Comparison of ENCODE assay signal across 26 cellular contexts in genomic region chr17:46833840-46834208, GRCh38. TPM values are rescaled to one million over a fixed set of nuclear protein-coding genes. Genes with fewer than 3 reads are reported as not detected.
A peak's percentile ranks its signal among the peaks of the same experiment; 100 is the strongest.
DNase-seq lines count a peak whose midpoint lies in the region; ATAC-seq, FAIRE-seq and TF ChIP-seq lines count a peak whose summit lies in the region.
"Had no signal": no experiment of that assay in that cellular context is flagged by ENCODE, and none has a peak within 500 bp of the region (broad histone marks: within the 10 kb centered on the region; RNA-seq: fewer than 3 reads in every experiment).

No MANE protein-coding gene starts in this region.

- H3K9me3 ChIP-seq in HEK293 (ENCODE audit: control insufficient read depth, insufficient read depth, low read depth, low read length) (no peaks in the 10 kb centered on the region), mesodermal cell (ENCODE audit: control insufficient read depth, low read length) (no peaks in the 10 kb centered on the region)
- H3K9me3 ChIP-seq: BE2C, Caco-2 had no signal

- DNase-seq in WTC11 (ENCODE audit: low spot score): no peak
- DNase-seq in dorsolateral prefrontal cortex: no peak
- DNase-seq in RCC 7860 (ENCODE audit: low spot score): no peak
- no peak for DNase-seq in DMS153 (lab: John Stamatoyannopoulos, UW)
- DNase-seq in stimulated activated CD4-positive, alpha-beta T cell treated with anti-CD3 and anti-CD28 coated beads, Interleukin-4, amount 100 ng/mL, for 4 hours: no peak
- no peak for DNase-seq in MCF 10A (ENCODE audit: unreplicated experiment)
- DNase-seq: BE2C; Caco-2; CD4-positive, CD25-positive, alpha-beta regulatory T cell; GF-D8; GOT3; Kasumi-1; NCI-H1092 treated with DMSO at 0.1 percent for 48 hours; NCI-H146; NCI-H2081; NCI-H2171 treated with DMSO at 0.1 percent for 48 hours; NCI-H446; NCI-H526 treated with DMSO at 0.1 percent for 48 hours; NK-92 treated with Interleukin-12 subunit alpha and Interleukin-12 subunit beta, amount 100 ng/mL, for 24 hours; SHP77 treated with DMSO at 0.1 percent for 48 hours had no signal

- H3K27me3 ChIP-seq in dorsolateral prefrontal cortex: no peaks in the 10 kb centered on the region
- H3K27me3 ChIP-seq: BE2C had no signal

- CTCF ChIA-PET in HEK293 (lab: Yijun Ruan, JAX): interaction anchor here (0.6 to 1.8 kb wide), 9 partner anchors 9 to 554 kb away, joined by 3 to 9 read pairs (median 4); no protein-coding TSS in a partner anchor
- CTCF ChIA-PET in WTC11 (lab: Charles Lee): interaction anchor here (0.9 to 3.1 kb wide), 9 partner anchors 8 to 108 kb away, joined by 3 to 16 read pairs (median 10); no protein-coding TSS in a partner anchor
- CTCF ChIA-PET in MCF 10A (lab: Yijun Ruan, JAX): interaction anchor here (0.6 to 1.2 kb wide), 5 partner anchors 38 to 106 kb away, joined by 3 to 6 read pairs (median 3); no protein-coding TSS in a partner anchor

- H3K36me3 Mint-ChIP-seq in WTC11 (no peaks in the 10 kb centered on the region), MCF 10A (ENCODE audit: insufficient read depth, unreplicated experiment) (no peaks in the 10 kb centered on the region)
- H3K36me3 Mint-ChIP-seq: CD4-positive, CD25-positive, alpha-beta regulatory T cell had no signal

- no peak overlapping the region for H3K4me3 ChIP-seq in HEK293 (ENCODE audit: low read depth, low read length)
- no peak overlapping the region for H3K4me3 ChIP-seq in dorsolateral prefrontal cortex
- H3K4me3 ChIP-seq in mesodermal cell (ENCODE audit: extremely low read depth, insufficient read depth, low read length, poor library complexity, severe bottlenecking): no peak overlapping the region

- no peak for TF ChIP-seq CTCF in HEK293 (tag by site-specific recombination; IDR thresholded peaks at IDR 0.05)
- TF ChIP-seq CTCF in WTC11 (IDR thresholded peaks at IDR 0.05): no peak
- no peak for TF ChIP-seq CTCF in dorsolateral prefrontal cortex (IDR thresholded peaks at IDR 0.05 in 54 of 56, conservative IDR thresholded peaks at IDR 0.05 in 2 of 56; ENCODE audit: low read depth in 1 of 56, partially characterized antibody in 56 of 56)
- no peak for TF ChIP-seq CTCF in MCF 10A (IDR thresholded peaks at IDR 0.05; ENCODE audit: unreplicated experiment)

- peaks cover 37% of the 10 kb centered on the region for H3K4me1 Mint-ChIP-seq in WTC11
- peaks cover 5% of the 10 kb centered on the region for H3K4me1 Mint-ChIP-seq in MCF 10A (ENCODE audit: insufficient read depth, unreplicated experiment)

- POLR2A ChIA-PET in HEK293 (lab: Yijun Ruan, JAX) (interaction anchor here (0.7 to 1.1 kb wide), 2 partner anchors 40 to 109 kb away, joined by 3 read pairs; no protein-coding TSS in a partner anchor), WTC11 (lab: Charles Lee) (interaction anchor here (1.1 kb wide), 1 partner anchor 41 kb away, joined by 3 read pairs; no protein-coding TSS in a partner anchor), MCF 10A (lab: Yijun Ruan, JAX) (no interaction called here)

- no peak overlapping the region for H3K4me3 Mint-ChIP-seq in WTC11
- no peak overlapping the region for H3K4me3 Mint-ChIP-seq in MCF 10A (ENCODE audit: unreplicated experiment)
- H3K4me3 Mint-ChIP-seq: CD4-positive, CD25-positive, alpha-beta regulatory T cell had no signal

- ATAC-seq in WTC11: no peak

- no peaks in the 10 kb centered on the region for H3K4me1 ChIP-seq in HEK293 (ENCODE audit: control insufficient read depth, insufficient read depth, low read length)
- peaks cover 16% of the 10 kb centered on the region for H3K4me1 ChIP-seq in mesodermal cell (ENCODE audit: control insufficient read depth, insufficient read depth, low read length, poor library complexity, severe bottlenecking)
- H3K4me1 ChIP-seq: BE2C had no signal

- 83 to 90% methylated on average over 2 of the region's 2 CpGs for WGBS in mesodermal cell (ENCODE audit: insufficient coverage in 2 of 2), 2 experiments

- intact Hi-C loops in dorsolateral prefrontal cortex (cut with DNase I): no loop called here
- intact Hi-C loops in MCF 10A (cut with micrococcal nuclease): no loop called here

- H3K27ac Mint-ChIP-seq in WTC11 (no peak overlapping the region), MCF 10A (ENCODE audit: low read depth, unreplicated experiment) (no peak overlapping the region)
- H3K27ac Mint-ChIP-seq: CD4-positive, CD25-positive, alpha-beta regulatory T cell had no signal

- H3K27me3 Mint-ChIP-seq in WTC11 (ENCODE audit: low read depth) (peaks cover 34% of the 10 kb centered on the region), MCF 10A (ENCODE audit: insufficient read depth, unreplicated experiment) (no peaks in the 10 kb centered on the region)

- H3K27ac ChIP-seq in HEK293 (ENCODE audit: extremely low read depth, low read depth, low read length) (no peak overlapping the region), dorsolateral prefrontal cortex (peak overlapping the region in 43 of 59 donors; percentile 9 to 85 (median 68)), mesodermal cell (ENCODE audit: low read depth, low read length, severe bottlenecking) (peak overlapping the region; percentile 19)

- H3K9me3 Mint-ChIP-seq in WTC11: no peaks in the 10 kb centered on the region
- no peaks in the 10 kb centered on the region for H3K9me3 Mint-ChIP-seq in MCF 10A (ENCODE audit: unreplicated experiment)
- H3K9me3 Mint-ChIP-seq: CD4-positive, CD25-positive, alpha-beta regulatory T cell had no signal

- no peak for FAIRE-seq in RCC 7860 (lab: Jason Lieb, UNC)
- FAIRE-seq: A204.1, GM12891 had no signal

- H3K36me3 ChIP-seq in HEK293 (ENCODE audit: control insufficient read depth in 2 of 2, insufficient read depth in 1 of 2, low read length in 2 of 2): no peaks in the 10 kb centered on the region
- H3K36me3 ChIP-seq in mesodermal cell (ENCODE audit: control insufficient read depth, insufficient read depth, low read length): no peaks in the 10 kb centered on the region
- H3K36me3 ChIP-seq: BE2C had no signal

- no TSS peak for BruUV-seq in MCF 10A (replicated peaks; lab: Mats Ljungman, UMichigan)

TF ChIP-seq in HEK293, 187 proteins besides CTCF, POLR2A, EP300 and RAD21:
- peak; percentile 72 for TF ChIP-seq ZNF121 (tag by site-specific recombination; IDR thresholded peaks at IDR 0.05)
- no peak for TF ChIP-seq ZNF560 (tag by site-specific recombination; IDR thresholded peaks at IDR 0.05; ENCODE audit: borderline replicate concordance)

TF ChIP-seq in WTC11, 78 proteins besides CTCF, POLR2A, EP300 and RAD21:
- TF ChIP-seq PRRX2 (CRISPR knock-in tag; IDR thresholded peaks at IDR 0.05): no peak
- TF ChIP-seq PRDM15 (CRISPR knock-in tag; IDR thresholded peaks at IDR 0.05): no peak
- TF ChIP-seq MAX (CRISPR knock-in tag; IDR thresholded peaks at IDR 0.05): no peak
- TF ChIP-seq ZNF121 (CRISPR knock-in tag; IDR thresholded peaks at IDR 0.05): peak; percentile 72; the same call in 1 of the 2 replicates
- no peak for TF ChIP-seq ZNF416 (CRISPR knock-in tag; IDR thresholded peaks at IDR 0.05)

RNA-seq across cellular contexts. Expression of gene WNT3, which starts 15.3 kb away (rescaled TPM):
- 6.5 to 14.1 TPM (median 6.7 TPM) in 3 replicates for total RNA-seq in WTC11 (2021)
- total RNA-seq in dorsolateral prefrontal cortex: 10 to 100 TPM in 87 of 120 experiments, 1 to 10 TPM in 33; 4.8 to 43.1 (median 14.3) TPM
- 17.7 TPM for polyA plus RNA-seq in mesodermal cell (2013, experiment 1 of 2)
- 14.9 TPM for polyA plus RNA-seq in mesodermal cell (2013, experiment 2 of 2)
- 2.4 and 2.9 TPM in 2 replicates for total RNA-seq in MCF 10A (2022)
- total RNA-seq: CD4-positive, CD25-positive, alpha-beta regulatory T cell had no signal
- polyA plus RNA-seq: CD4-positive, CD25-positive, alpha-beta regulatory T cell had no signal

RNA-seq across cellular contexts. Expression of gene WNT9B, which starts 17.6 kb away (rescaled TPM):
- total RNA-seq in WTC11 (2021) (0.41 to 0.87 TPM (median 0.44 TPM) in 3 replicates), dorsolateral prefrontal cortex (1 to 10 TPM in 101 of 120 experiments, under 1 TPM in 18, not detected in 1; 0.32 to 4.6 (median 1.9) TPM), MCF 10A (2022) (not detected in 2 replicates)
- 8.2 TPM for polyA plus RNA-seq in mesodermal cell (2013, experiment 1 of 2)
- 5.9 TPM for polyA plus RNA-seq in mesodermal cell (2013, experiment 2 of 2)
- total RNA-seq: Caco-2; CD4-positive, CD25-positive, alpha-beta regulatory T cell; OCI-LY7; RPMI7951 had no signal
- polyA plus RNA-seq: CD4-positive, CD25-positive, alpha-beta regulatory T cell had no signal

Comparison
In these comparisons a context has a peak if more than half of its experiments do, and no peak if none do; other contexts are left out.
1. Of the 8 proteins assayed by ChIP-seq in both HEK293 and WTC11: peak only in HEK293: none; only in WTC11: none; in both: ZNF121; in neither: 7.